8 cellular contexts compared by ENCODE assay signal in the genomic region with DNA sequence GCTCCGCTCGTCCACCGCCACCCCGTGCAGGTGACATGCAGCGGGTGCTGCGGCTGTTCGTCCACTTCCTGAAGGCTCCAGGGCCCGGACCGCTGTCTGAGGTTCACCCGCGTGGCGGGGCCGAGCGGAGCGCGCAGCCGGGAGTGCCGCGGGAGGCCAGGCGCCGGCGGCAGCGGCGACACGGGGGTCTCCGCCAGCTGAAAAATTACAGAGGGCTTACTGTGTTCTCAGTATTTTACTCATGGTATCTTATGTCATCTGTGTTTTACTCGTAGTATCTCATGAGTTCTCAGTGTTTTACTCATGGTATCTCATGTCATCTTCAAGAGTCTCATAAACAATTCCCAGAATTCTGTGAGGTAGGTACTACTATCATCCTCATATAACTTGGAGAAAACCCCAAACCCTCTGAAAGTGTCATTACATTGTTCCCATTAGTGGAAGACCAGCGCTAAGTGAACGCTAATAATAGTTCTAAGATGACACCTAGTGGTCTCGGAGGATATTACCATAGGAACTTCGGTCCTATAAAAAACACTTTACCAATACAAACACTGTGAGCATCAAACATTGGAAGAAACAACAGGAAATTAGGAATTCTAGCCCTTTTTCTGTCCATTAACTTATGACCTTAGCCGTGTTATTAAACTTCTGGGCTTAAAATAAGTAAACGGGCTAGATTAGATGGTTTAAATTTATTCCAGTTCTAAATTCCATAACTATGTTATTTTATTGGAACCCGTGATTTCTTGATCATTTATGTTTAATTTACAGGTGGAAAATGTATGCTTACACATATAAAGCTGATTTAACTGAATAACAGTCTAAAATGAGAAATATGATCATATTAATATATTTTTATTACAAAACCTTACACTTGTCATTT.
A peak's percentile ranks its signal among the peaks of the same experiment; 100 is the strongest.
DNase-seq lines count a peak whose midpoint lies in the region; ATAC-seq and TF ChIP-seq lines count a peak whose summit lies in the region.

No MANE protein-coding gene starts in this region.

- H3K36me3 ChIP-seq in WERI-Rb-1 = no peaks in the 10 kb centered on the region
- no peaks in the 10 kb centered on the region for H3K36me3 ChIP-seq in duodenal mucosa (ENCODE audit: control insufficient read depth in 1 of 2, insufficient read depth in 2 of 2, low read length in 2 of 2)

- peak overlapping the region; percentile 45 for H3K27ac Mint-ChIP-seq in stimulated activated naive CD8-positive, alpha-beta T cell treated with anti-CD3 and anti-CD28 coated beads, Interleukin-15, Interleukin-2, amounts not matched to agents 100 ng/mL and 50 ng/mL, for 24 hours

- peak overlapping the region; percentile 78 for H3K4me3 Mint-ChIP-seq in stimulated activated naive CD8-positive, alpha-beta T cell treated with anti-CD3 and anti-CD28 coated beads, Interleukin-15, Interleukin-2, amounts not matched to agents 100 ng/mL and 50 ng/mL, for 24 hours

- H3K27ac ChIP-seq in WERI-Rb-1 (no peak overlapping the region), duodenal mucosa (ENCODE audit: low read depth, low read length) (no peak overlapping the region)

- ATAC-seq in GM18508 (IDR thresholded peaks at IDR 0.05; ENCODE audit: insufficient read depth, unreplicated experiment) = peak; percentile 65
- peak; percentile 71 for ATAC-seq in HG03045 (IDR thresholded peaks at IDR 0.05; ENCODE audit: unreplicated experiment)

- H3K9me3 Mint-ChIP-seq in stimulated activated naive CD8-positive, alpha-beta T cell treated with anti-CD3 and anti-CD28 coated beads, Interleukin-15, Interleukin-2, amounts not matched to agents 100 ng/mL and 50 ng/mL, for 24 hours = no peaks in the 10 kb centered on the region

- peaks cover 6% of the 10 kb centered on the region for H3K4me1 Mint-ChIP-seq in stimulated activated naive CD8-positive, alpha-beta T cell treated with anti-CD3 and anti-CD28 coated beads, Interleukin-15, Interleukin-2, amounts not matched to agents 100 ng/mL and 50 ng/mL, for 24 hours (ENCODE audit: low read depth)

- peak; percentile 37; the same call in 1 of the 2 replicates for TF ChIP-seq CTCF in WERI-Rb-1 (IDR thresholded peaks at IDR 0.05; ENCODE audit: low read depth, low read length)

- DNase-seq in AML-193 (lab: John Stamatoyannopoulos, UW) = peak; percentile 58 to 61
- peak; percentile 66 for DNase-seq in NCI-H2107 (lab: John Stamatoyannopoulos, UW)
- DNase-seq in WERI-Rb-1 = peak; percentile 12
- peak; percentile 91 for DNase-seq in medulla oblongata (ENCODE audit: extremely low spot score)

- no peaks in the 10 kb centered on the region for H3K9me3 ChIP-seq in WERI-Rb-1 (ENCODE audit: severe bottlenecking)
- H3K9me3 ChIP-seq in duodenal mucosa (ENCODE audit: control insufficient read depth in 1 of 2, low read length in 2 of 2) = no peaks in the 10 kb centered on the region

- peak overlapping the region; percentile 44 to 49 for H3K9ac ChIP-seq in duodenal mucosa (ENCODE audit: low read depth in 1 of 2, low read length in 2 of 2)

- H3K27me3 ChIP-seq in WERI-Rb-1 (ENCODE audit: insufficient read depth, low read depth, severe bottlenecking) (no peaks in the 10 kb centered on the region), duodenal mucosa (ENCODE audit: control insufficient read depth in 1 of 2, insufficient read depth in 2 of 2, low read length in 2 of 2) (no peaks in the 10 kb centered on the region)

- H3K27me3 Mint-ChIP-seq in stimulated activated naive CD8-positive, alpha-beta T cell treated with anti-CD3 and anti-CD28 coated beads, Interleukin-15, Interleukin-2, amounts not matched to agents 100 ng/mL and 50 ng/mL, for 24 hours = peaks cover 9% of the 10 kb centered on the region

- H3K4me1 ChIP-seq in duodenal mucosa (ENCODE audit: control insufficient read depth in 1 of 2, insufficient read depth in 2 of 2, low read length in 2 of 2) = no peaks in the 10 kb centered on the region

- no peaks in the 10 kb centered on the region for H3K36me3 Mint-ChIP-seq in stimulated activated naive CD8-positive, alpha-beta T cell treated with anti-CD3 and anti-CD28 coated beads, Interleukin-15, Interleukin-2, amounts not matched to agents 100 ng/mL and 50 ng/mL, for 24 hours (ENCODE audit: low read depth)

- H3K4me3 ChIP-seq in WERI-Rb-1 (ENCODE audit: low read depth, low read length) (no peak overlapping the region), duodenal mucosa (ENCODE audit: low read depth in 1 of 2, low read length in 2 of 2) (peak overlapping the region; percentile 64 to 70)

Comparison
In these comparisons a context has a peak if more than half of its experiments do, and no peak if none do; other contexts are left out.
1. DNase-seq: peak in every context shown above with its lines; median percentile 91 in medulla oblongata; 66 in NCI-H2107; 60 in AML-193; 12 in WERI-Rb-1.